In the genomic region with DNA sequence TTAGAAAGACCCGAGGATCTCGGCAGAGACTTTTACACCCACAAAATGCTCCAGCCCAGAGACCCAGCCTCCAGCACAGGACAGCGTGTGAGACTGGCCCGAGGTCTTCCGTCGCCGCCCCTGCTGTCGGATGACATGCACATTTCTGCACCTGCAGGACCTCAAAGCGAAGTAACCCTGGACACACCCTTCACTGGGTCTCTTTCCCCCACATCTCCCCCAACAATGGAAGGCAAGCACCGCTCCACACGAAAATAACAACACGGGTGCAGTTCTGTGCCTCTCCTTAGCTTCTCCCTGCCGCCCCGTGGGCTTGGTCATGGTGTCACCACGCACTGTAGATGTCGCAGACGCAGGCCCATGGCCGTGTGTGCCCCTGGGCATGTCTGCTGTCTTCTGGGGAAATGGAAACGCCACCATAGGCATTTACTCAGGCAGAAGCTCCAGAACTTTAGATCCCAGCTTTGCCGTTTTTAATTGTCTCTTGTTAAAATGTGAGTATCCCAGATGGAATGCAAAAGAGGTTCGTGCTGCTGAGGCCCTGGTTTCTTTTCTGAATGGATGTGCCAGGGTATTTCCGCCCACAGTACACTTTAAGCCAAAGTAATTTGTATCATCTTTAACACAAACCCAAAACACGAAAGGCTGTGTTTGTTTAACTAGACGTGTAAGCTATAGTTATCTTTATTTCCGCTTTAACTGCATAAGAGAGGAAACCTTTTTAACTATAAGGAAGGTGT, we compare ENCODE assay signal across 1 cellular context.
TF ChIP-seq lines count a peak whose summit lies in the region.

No MANE protein-coding gene starts in this region.

TF ChIP-seq in H1, 55 proteins besides CTCF, POLR2A, EP300 and RAD21:
- TF ChIP-seq SP1 (IDR thresholded peaks at IDR 0.05; ENCODE audit: low read depth, low read length): no peak
- no peak for TF ChIP-seq GABPA (IDR thresholded peaks at IDR 0.05; ENCODE audit: borderline replicate concordance, insufficient read depth, low read length)
- no peak for TF ChIP-seq SIX5 (IDR thresholded peaks at IDR 0.05; ENCODE audit: low read depth, low read length)
- no peak for TF ChIP-seq CTBP2 (IDR thresholded peaks at IDR 0.05; ENCODE audit: borderline replicate concordance, insufficient read depth, insufficient read length, low read length)
- TF ChIP-seq YY1 (IDR thresholded peaks at IDR 0.05; ENCODE audit: low read depth, low read length): no peak
